Comparison of ENCODE assay signal across 8 cellular contexts in the genomic region with DNA sequence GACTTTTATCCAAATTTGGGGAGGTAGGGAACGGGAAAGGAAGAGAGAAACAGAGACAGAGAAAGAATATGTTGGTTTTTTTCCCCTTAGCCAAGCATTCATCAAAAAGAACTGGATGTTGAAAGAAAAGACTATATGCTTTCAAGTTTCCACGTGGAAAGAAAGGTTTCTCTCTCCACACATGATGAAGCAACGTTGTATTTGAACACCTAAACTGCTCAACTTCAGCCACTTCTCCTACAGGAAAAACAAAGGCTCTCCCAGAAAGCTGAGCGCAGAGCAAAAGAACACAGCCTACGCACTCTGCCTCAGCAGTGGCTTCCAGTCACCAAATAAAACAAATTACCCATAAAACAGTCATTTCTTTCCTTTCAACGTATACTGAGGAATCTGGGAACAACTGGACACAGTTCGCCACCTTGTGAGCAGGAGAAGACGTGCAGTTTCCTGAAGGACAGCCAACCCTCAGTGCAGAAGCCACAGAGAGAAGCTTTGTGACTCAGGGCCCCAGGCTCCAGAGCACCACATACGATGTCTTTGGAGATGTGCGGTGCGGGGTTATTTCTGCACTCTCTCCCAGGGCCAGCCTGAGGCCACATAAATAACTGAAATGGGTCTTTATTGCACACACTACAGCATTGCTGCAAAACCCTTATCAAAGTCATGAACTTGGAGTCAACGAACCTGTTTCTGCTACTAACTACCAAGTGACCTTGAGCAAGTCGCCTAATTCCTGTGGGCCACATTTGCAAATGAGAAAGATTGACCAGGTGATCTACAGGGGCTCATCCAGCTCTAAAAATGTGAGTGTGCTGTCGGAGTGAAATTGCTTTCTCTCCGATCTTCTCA. TPM values are rescaled to one million over a fixed set of nuclear protein-coding genes. Genes with fewer than 3 reads are reported as not detected.
DNase-seq lines count a peak whose midpoint lies in the region; ATAC-seq and TF ChIP-seq lines count a peak whose summit lies in the region.

No MANE protein-coding gene starts in this region.

- H3K9me3 Mint-ChIP-seq in Calu3 (ENCODE audit: low read depth, unreplicated experiment) (no peaks in the 10 kb centered on the region), T-cell (no peaks in the 10 kb centered on the region)
- H3K9me3 Mint-ChIP-seq in naive thymus-derived CD8-positive, alpha-beta T cell: no peaks in the 10 kb centered on the region

- intact Hi-C loops in Calu3 (cut with micrococcal nuclease; ENCODE audit: unreplicated experiment): loop anchor here (1.0 to 2.0 kb wide), 3 partner anchors 21 to 136 kb away; no protein-coding TSS in a partner anchor

- H3K9me3 ChIP-seq in adipocyte (ENCODE audit: control insufficient read depth, low read length): no peaks in the 10 kb centered on the region

- POLR2A ChIA-PET in naive thymus-derived CD8-positive, alpha-beta T cell (lab: Charles Lee): no interaction called here
- POLR2A ChIA-PET in T-cell (lab: Charles Lee): no interaction called here

- no peak overlapping the region for H3K4me3 ChIP-seq in adipocyte (ENCODE audit: low read length)

- H3K36me3 ChIP-seq in adipocyte (ENCODE audit: control insufficient read depth, insufficient read depth, low read length, severe bottlenecking): no peaks in the 10 kb centered on the region

- H3K4me1 Mint-ChIP-seq in Calu3 (ENCODE audit: low read depth, unreplicated experiment) (peaks cover 7% of the 10 kb centered on the region), T-cell (no peaks in the 10 kb centered on the region)
- H3K4me1 Mint-ChIP-seq in naive thymus-derived CD8-positive, alpha-beta T cell: no peaks in the 10 kb centered on the region

- peak; percentile 79 for ATAC-seq in GM18517 (IDR thresholded peaks at IDR 0.05; ENCODE audit: unreplicated experiment)
- peak; percentile 67 for ATAC-seq in HG02981 (IDR thresholded peaks at IDR 0.05; ENCODE audit: unreplicated experiment)
- no peak for ATAC-seq in naive thymus-derived CD8-positive, alpha-beta T cell
- no peak for ATAC-seq in T-cell (replicated peaks in 1 of 4)

- TF ChIP-seq CTCF in Calu3 (IDR thresholded peaks at IDR 0.05; ENCODE audit: unreplicated experiment): peak; percentile 64

- CTCF ChIA-PET in Calu3 (lab: Charles Lee): interaction anchor here (0.7 to 2.2 kb wide), 7 partner anchors 22 to 185 kb away, joined by 3 to 16 read pairs (median 6); no protein-coding TSS in a partner anchor
- CTCF ChIA-PET in T-cell (lab: Charles Lee): interaction anchor here in 1 of 2 donors (0.5 kb wide), 1 partner anchor 61 kb away, joined by 3 read pairs; no protein-coding TSS in a partner anchor

- H3K27me3 ChIP-seq in adipocyte (replicated peaks; ENCODE audit: control insufficient read depth, insufficient read depth, low read length): peaks cover 7% of the 10 kb centered on the region

- H3K27ac Mint-ChIP-seq in Calu3 (ENCODE audit: unreplicated experiment) (no peak overlapping the region), T-cell (no peak overlapping the region)
- H3K27ac Mint-ChIP-seq in naive thymus-derived CD8-positive, alpha-beta T cell: no peak overlapping the region

- no peaks in the 10 kb centered on the region for H3K4me1 ChIP-seq in adipocyte (ENCODE audit: control insufficient read depth, insufficient read depth, low read length)

- H3K9ac ChIP-seq in adipocyte (ENCODE audit: low read length): no peak overlapping the region

- no TSS peak for BruUV-seq in Calu3 (replicated peaks; lab: Mats Ljungman, UMichigan)

- peak; percentile 61 for DNase-seq in Calu3
- DNase-seq in NCI-H2227 treated with DMSO at 0.1 percent for 48 hours (lab: John Stamatoyannopoulos, UW): peak; percentile 39
- peak; percentile 51 for DNase-seq in adipocyte (ENCODE audit: low read depth)
- peak; percentile 95 for DNase-seq in left kidney (ENCODE audit: low read depth, low spot score)
- no peak for DNase-seq in naive thymus-derived CD8-positive, alpha-beta T cell
- DNase-seq in T-cell: no peak

- H3K4me3 Mint-ChIP-seq in Calu3 (ENCODE audit: low read depth, unreplicated experiment) (no peak overlapping the region), T-cell (no peak overlapping the region)
- H3K4me3 Mint-ChIP-seq in naive thymus-derived CD8-positive, alpha-beta T cell: no peak overlapping the region

- H3K27me3 Mint-ChIP-seq in Calu3 (ENCODE audit: unreplicated experiment) (peaks cover 49% of the 10 kb centered on the region), T-cell (peaks cover 9 to 12% of the 10 kb centered on the region in 2 donors)
- H3K27me3 Mint-ChIP-seq in naive thymus-derived CD8-positive, alpha-beta T cell: peaks cover 3 to 26% (median 13%) of the 10 kb centered on the region in 5 donors

- H3K36me3 Mint-ChIP-seq in Calu3 (ENCODE audit: insufficient read depth, unreplicated experiment) (no peaks in the 10 kb centered on the region), T-cell (no peaks in the 10 kb centered on the region)
- no peaks in the 10 kb centered on the region for H3K36me3 Mint-ChIP-seq in naive thymus-derived CD8-positive, alpha-beta T cell

RNA-seq across cellular contexts. Expression of gene IL17F, which starts 10.1 kb away (rescaled TPM):
- not detected in 2 replicates for total RNA-seq in Calu3 (2022)
- total RNA-seq in naive thymus-derived CD8-positive, alpha-beta T cell: not detected
- polyA plus RNA-seq in naive thymus-derived CD8-positive, alpha-beta T cell: under 1 TPM in 2 of 3 donors, not detected in 1; 0.21 to 0.34 TPM
- total RNA-seq in T-cell: not detected

RNA-seq across cellular contexts. Expression of gene IL17A, which starts 48.0 kb away (rescaled TPM):
- total RNA-seq in Calu3 (2022) (not detected in 2 replicates), T-cell (not detected)
- total RNA-seq in naive thymus-derived CD8-positive, alpha-beta T cell: not detected
- not detected for polyA plus RNA-seq in naive thymus-derived CD8-positive, alpha-beta T cell

RNA-seq across cellular contexts. Expression of gene MCM3, which starts 50.3 kb away (rescaled TPM):
- total RNA-seq in Calu3 (2022) (116 and 117 TPM in 2 replicates), T-cell (10 to 100 TPM; 22.9 to 52.1 (median 47.5) TPM)
- 10 to 100 TPM; 47.4 to 48.9 TPM for total RNA-seq in naive thymus-derived CD8-positive, alpha-beta T cell
- 10 to 100 TPM; 45.5 to 63.5 (median 57.7) TPM for polyA plus RNA-seq in naive thymus-derived CD8-positive, alpha-beta T cell

Comparison
In these comparisons a context has a peak if more than half of its experiments do, and no peak if none do; other contexts are left out.
1. DNase-seq: peak in Calu3 (single experiment), NCI-H2227 treated with DMSO at 0.1 percent for 48 hours (single experiment), adipocyte (single experiment) and left kidney (single experiment); none in naive thymus-derived CD8-positive, alpha-beta T cell (0 of 10) and T-cell (0 of 34).
2. ATAC-seq: peak in GM18517 (single experiment) and HG02981 (single experiment); none in naive thymus-derived CD8-positive, alpha-beta T cell (0 of 2) and T-cell (0 of 4).